Comparison of ENCODE assay signal across 8 cellular contexts in genomic region chr4:111283066-111283677, GRCh38.
DNase-seq lines count a peak whose midpoint lies in the region; ATAC-seq and TF ChIP-seq lines count a peak whose summit lies in the region.

No MANE protein-coding gene starts in this region.

- H2AFZ ChIP-seq in hepatocyte = no peak overlapping the region

- peak; percentile 34 for DNase-seq in activated CD4-positive, CD25-positive, alpha-beta regulatory T cell treated with anti-CD3 and anti-CD28 coated beads, Interleukin-2, amount 50 U/mL, for 72 hours
- DNase-seq in NOMO-1 treated with dmso at 0.1 percent for 144 hours (lab: John Stamatoyannopoulos, UW; ENCODE audit: unreplicated experiment) (peak; percentile 24), hepatocyte (ENCODE audit: low spot score) (peak; percentile 68), DMS153 (lab: John Stamatoyannopoulos, UW) (no peak)
- DNase-seq in activated naive CD4-positive, alpha-beta T cell treated with anti-CD3 and anti-CD28 coated beads, Interleukin-2, amount 10 ng/mL, durations not matched to agents 7 days and 5 days = peak; percentile 61
- DNase-seq in stimulated activated CD4-positive, alpha-beta T cell treated with anti-CD3 and anti-CD28 coated beads, Interleukin-15, amount 100 ng/mL, for 48 hours (ENCODE audit: low read depth in 2 of 2) = peak; percentile 13 to 21

- H3K79me2 ChIP-seq in hepatocyte = no peaks in the 10 kb centered on the region

- H3K27ac Mint-ChIP-seq in activated naive CD4-positive, alpha-beta T cell treated with anti-CD3 and anti-CD28 coated beads, Interleukin-2, amount 10 ng/mL, durations not matched to agents 7 days and 5 days = no peak overlapping the region

- H3K9me3 Mint-ChIP-seq in activated naive CD4-positive, alpha-beta T cell treated with anti-CD3 and anti-CD28 coated beads, Interleukin-2, amount 10 ng/mL, durations not matched to agents 7 days and 5 days = peaks cover 1% of the 10 kb centered on the region

- H3K36me3 Mint-ChIP-seq in activated naive CD4-positive, alpha-beta T cell treated with anti-CD3 and anti-CD28 coated beads, Interleukin-2, amount 10 ng/mL, durations not matched to agents 7 days and 5 days = no peaks in the 10 kb centered on the region

- H3K27me3 Mint-ChIP-seq in activated naive CD4-positive, alpha-beta T cell treated with anti-CD3 and anti-CD28 coated beads, Interleukin-2, amount 10 ng/mL, durations not matched to agents 7 days and 5 days = no peaks in the 10 kb centered on the region

- peak; percentile 77 for TF ChIP-seq CTCF in hepatocyte (IDR thresholded peaks at IDR 0.05; ENCODE audit: poor library complexity)

- H3K27me3 ChIP-seq in hepatocyte = no peaks in the 10 kb centered on the region

- H3K27ac ChIP-seq in hepatocyte = no peak overlapping the region

- H3K4me3 ChIP-seq in hepatocyte = no peak overlapping the region

- H3K4me1 Mint-ChIP-seq in activated naive CD4-positive, alpha-beta T cell treated with anti-CD3 and anti-CD28 coated beads, Interleukin-2, amount 10 ng/mL, durations not matched to agents 7 days and 5 days = no peaks in the 10 kb centered on the region

- WGBS in hepatocyte (ENCODE audit: low lambda C conversion rate, missing lambda C conversion rate) = 36% methylated on average over 7 of the region's 7 CpGs

- no peak for ATAC-seq in activated CD4-positive, CD25-positive, alpha-beta regulatory T cell treated with anti-CD3 and anti-CD28 coated beads, Interleukin-2, amount 50 U/mL, for 24 hours
- peak; percentile 57 for ATAC-seq in HG02763 (IDR thresholded peaks at IDR 0.05; ENCODE audit: unreplicated experiment)

- no peaks in the 10 kb centered on the region for H3K4me1 ChIP-seq in hepatocyte (ENCODE audit: insufficient read depth)

- H3K36me3 ChIP-seq in hepatocyte (replicated peaks; ENCODE audit: insufficient read depth, low read depth) = no peaks in the 10 kb centered on the region

- H3K9me3 ChIP-seq in hepatocyte (ENCODE audit: low read depth) = no peaks in the 10 kb centered on the region

- no peaks in the 10 kb centered on the region for H4K20me1 ChIP-seq in hepatocyte (ENCODE audit: insufficient read depth, poor library complexity, severe bottlenecking)

- H3K9me2 ChIP-seq in hepatocyte (replicated peaks; ENCODE audit: insufficient read depth) = no peaks in the 10 kb centered on the region

- H3K4me2 ChIP-seq in hepatocyte = no peak overlapping the region

- CTCF ChIA-PET in activated naive CD4-positive, alpha-beta T cell treated with anti-CD3 and anti-CD28 coated beads, Interleukin-2, amount 10 ng/mL, durations not matched to agents 7 days and 5 days (lab: Charles Lee) = interaction anchor here (0.7 to 0.9 kb wide), 4 partner anchors 12 to 1285 kb away, joined by 3 to 5 read pairs (median 3); no protein-coding TSS in a partner anchor

- no peak overlapping the region for H3K4me3 Mint-ChIP-seq in activated naive CD4-positive, alpha-beta T cell treated with anti-CD3 and anti-CD28 coated beads, Interleukin-2, amount 10 ng/mL, durations not matched to agents 7 days and 5 days
